In genomic region chr20:57934913-57935312, GRCh38 we compare ENCODE assay signal across 29 cellular contexts.
"Had no signal": no experiment of that assay in that cellular context is flagged by ENCODE, and none has a peak within 500 bp of the region (broad histone marks: within the 10 kb centered on the region; RNA-seq: fewer than 3 reads in every experiment).

No MANE protein-coding gene starts in this region.

- ATAC-seq: left ventricle myocardium superior; lower lobe of right lung; naive thymus-derived CD8-positive, alpha-beta T cell; sciatic nerve; stimulated activated naive CD8-positive, alpha-beta T cell treated with anti-CD3 and anti-CD28 coated beads, Interleukin-15, amount 100 ng/mL, for 72 hours; upper lobe of right lung had no signal

- H2AFZ ChIP-seq: parathyroid adenoma had no signal

- H3K27ac ChIP-seq: colonic mucosa, esophagus squamous epithelium, lower lobe of right lung, parathyroid adenoma, prostate gland, right atrium auricular region, suprapubic skin, transverse colon, upper lobe of right lung, uterus had no signal

- H3K9me3 ChIP-seq: colonic mucosa, esophagus squamous epithelium, lower lobe of right lung, prostate gland, right atrium auricular region, suprapubic skin, transverse colon, upper lobe of right lung, uterus had no signal

- H3K4me3 Mint-ChIP-seq: immature natural killer cell; naive thymus-derived CD8-positive, alpha-beta T cell; stimulated activated naive CD8-positive, alpha-beta T cell treated with anti-CD3 and anti-CD28 coated beads, Interleukin-15, amount 100 ng/mL, for 72 hours had no signal

- H3K4me2 ChIP-seq: smooth muscle cell had no signal

- H3K4me3 ChIP-seq: colonic mucosa, esophagus squamous epithelium, lower lobe of right lung, prostate gland, right atrium auricular region, smooth muscle cell, suprapubic skin, transverse colon, upper lobe of right lung, uterus had no signal

- H3K4me1 Mint-ChIP-seq: stimulated activated naive CD8-positive, alpha-beta T cell treated with anti-CD3 and anti-CD28 coated beads, Interleukin-15, amount 100 ng/mL, for 72 hours had no signal

- H3K9me3 Mint-ChIP-seq: immature natural killer cell had no signal

- H3K36me3 ChIP-seq: colonic mucosa, esophagus squamous epithelium, lower lobe of right lung, prostate gland, right atrium auricular region, suprapubic skin, transverse colon, upper lobe of right lung, uterus had no signal

- H3K9ac ChIP-seq: parathyroid adenoma had no signal

- H3K27me3 ChIP-seq: colonic mucosa, esophagus squamous epithelium, right atrium auricular region, suprapubic skin, transverse colon, upper lobe of right lung, uterus had no signal

- H3K27ac Mint-ChIP-seq: immature natural killer cell; naive thymus-derived CD8-positive, alpha-beta T cell had no signal

- H3K36me3 Mint-ChIP-seq: immature natural killer cell; naive thymus-derived CD8-positive, alpha-beta T cell had no signal

- H3K79me2 ChIP-seq: parathyroid adenoma had no signal

- H3K4me1 ChIP-seq: colonic mucosa, parathyroid adenoma, prostate gland, upper lobe of right lung, uterus had no signal

- DNase-seq: colonic mucosa; dermis blood vessel endothelial cell; effector memory CD4-positive, alpha-beta T cell; erythroblast; esophagus squamous epithelium; foreskin melanocyte; hypothalamus; immature natural killer cell; islet precursor cell; kidney glomerular epithelial cell; left colon; left ventricle myocardium superior; lower lobe of right lung; naive thymus-derived CD8-positive, alpha-beta T cell; stimulated activated CD4-positive, alpha-beta T cell treated with anti-CD3 and anti-CD28 coated beads, Interleukin-12 subunit alpha, Interleukin-12 subunit beta, amount 100 ng/mL, for 4 hours; stimulated activated CD4-positive, alpha-beta T cell treated with anti-CD3 and anti-CD28 coated beads, Interleukin-1b, Interleukin-23, amount 100 ng/mL, for 48 hours; stimulated activated CD4-positive, alpha-beta T cell treated with anti-CD3 and anti-CD28 coated beads, Interleukin-4, amount 100 ng/mL, for 1 hour; stimulated activated CD8-positive, alpha-beta memory T cell treated with anti-CD3 and anti-CD28 coated beads, Interleukin-4, amount 100 ng/mL, for 48 hours; stimulated activated naive CD4-positive, alpha-beta T cell; stimulated activated naive CD8-positive, alpha-beta T cell treated with anti-CD3 and anti-CD28 coated beads, Interleukin-15, amount 100 ng/mL, for 72 hours; transverse colon; upper lobe of right lung; uterus had no signal
